Comparison of ENCODE assay signal across 24 cellular contexts in genomic region chr19:46994141-46994686, GRCh38. TPM values are rescaled to one million over a fixed set of nuclear protein-coding genes. Genes with fewer than 3 reads are reported as not detected.
"Had no signal": no experiment of that assay in that cellular context is flagged by ENCODE, and none has a peak within 500 bp of the region (broad histone marks: within the 10 kb centered on the region; RNA-seq: fewer than 3 reads in every experiment).

No MANE protein-coding gene starts in this region.

- H3K27ac ChIP-seq: ascending aorta, KMS-11, Peyer's patch, VCaP had no signal

- H3K4me2 ChIP-seq: KMS-11 had no signal

- H3K4me3 Mint-ChIP-seq: activated CD4-positive, alpha-beta memory T cell treated with anti-CD3 and anti-CD28 coated beads for 36 hours; activated CD4-positive, alpha-beta T cell treated with anti-CD3 and anti-CD28 coated beads, Interleukin-2, amount 10 ng/mL, durations not matched to agents 7 days and 5 days; activated naive CD8-positive, alpha-beta T cell treated with anti-CD3 and anti-CD28 coated beads, Interleukin-2, amount 50 U/mL, for 24 hours; activated T-cell treated with anti-CD3 and anti-CD28 coated beads, Interleukin-2, amount 50 U/mL, for 4 hours; IgD-negative memory B cell had no signal

- H3K9ac ChIP-seq: KMS-11 had no signal

- H3K36me3 Mint-ChIP-seq: activated naive CD4-positive, alpha-beta T cell treated with anti-CD3 and anti-CD28 coated beads, Interleukin-2, amount 50 U/mL, for 72 hours; IgD-negative memory B cell had no signal

- H3K9me3 ChIP-seq: ascending aorta, body of pancreas, Peyer's patch had no signal

- H3K27me3 ChIP-seq: ascending aorta, body of pancreas, Peyer's patch had no signal

- H3K4me3 ChIP-seq: ascending aorta, body of pancreas, Peyer's patch had no signal

- H3K9me3 Mint-ChIP-seq: activated CD4-positive, alpha-beta memory T cell treated with anti-CD3 and anti-CD28 coated beads for 36 hours; activated CD4-positive, alpha-beta T cell treated with anti-CD3 and anti-CD28 coated beads, Interleukin-2, amount 10 ng/mL, durations not matched to agents 7 days and 5 days; activated naive CD4-positive, alpha-beta T cell treated with anti-CD3 and anti-CD28 coated beads, Interleukin-2, amount 50 U/mL, for 72 hours; activated naive CD8-positive, alpha-beta T cell treated with anti-CD3 and anti-CD28 coated beads, Interleukin-2, amount 50 U/mL, for 24 hours; activated T-cell treated with anti-CD3 and anti-CD28 coated beads, Interleukin-2, amount 50 U/mL, for 4 hours; IgD-negative memory B cell had no signal

- DNase-seq: activated CD4-positive, alpha-beta memory T cell treated with anti-CD3 and anti-CD28 coated beads for 36 hours; activated CD4-positive, alpha-beta T cell treated with anti-CD3 and anti-CD28 coated beads, Interleukin-2, amount 10 ng/mL, durations not matched to agents 7 days and 5 days; activated CD4-positive, CD25-positive, alpha-beta regulatory T cell; activated CD8-positive, alpha-beta memory T cell treated with anti-CD3 and anti-CD28 coated beads for 24 hours; activated effector memory CD4-positive, alpha-beta T cell treated with anti-CD3 and anti-CD28 coated beads, Interleukin-2, amount 50 U/mL, for 16 hours; activated naive CD4-positive, alpha-beta T cell treated with Interleukin-2 at 50 U/mL for 16 hours; activated naive CD8-positive, alpha-beta T cell treated with anti-CD3 and anti-CD28 coated beads, Interleukin-2, amount 50 U/mL, for 24 hours; activated T-cell treated with anti-CD3 and anti-CD28 coated beads, Interleukin-2, amount 50 U/mL, for 4 hours; amniotic stem cell; body of pancreas; NCI-H1092; NCI-H1417; NCI-H1694 treated with DMSO at 0.1 percent for 48 hours; NCI-H2029 treated with DMSO at 0.1 percent for 48 hours; NCI-H510A treated with DMSO at 0.1 percent for 48 hours; NCI-H69; NK-92 treated with Interleukin-12 subunit alpha and Interleukin-12 subunit beta, amount 100 ng/mL, for 24 hours; SIG-M5 had no signal

- ATAC-seq: activated naive CD4-positive, alpha-beta T cell treated with anti-CD3 and anti-CD28 coated beads, Interleukin-2, amount 50 U/mL, for 72 hours; activated naive CD8-positive, alpha-beta T cell treated with anti-CD3 and anti-CD28 coated beads, Interleukin-2, amount 50 U/mL, for 24 hours; activated T-cell treated with anti-CD3 and anti-CD28 coated beads, Interleukin-2, amount 50 U/mL, for 4 hours; body of pancreas had no signal

- H3K27me3 Mint-ChIP-seq: activated CD4-positive, alpha-beta memory T cell treated with anti-CD3 and anti-CD28 coated beads for 36 hours; activated CD4-positive, alpha-beta T cell treated with anti-CD3 and anti-CD28 coated beads, Interleukin-2, amount 10 ng/mL, durations not matched to agents 7 days and 5 days; activated naive CD8-positive, alpha-beta T cell treated with anti-CD3 and anti-CD28 coated beads, Interleukin-2, amount 50 U/mL, for 24 hours; IgD-negative memory B cell had no signal

- H3K27ac Mint-ChIP-seq: activated CD4-positive, alpha-beta memory T cell treated with anti-CD3 and anti-CD28 coated beads for 36 hours; activated CD4-positive, alpha-beta T cell treated with anti-CD3 and anti-CD28 coated beads, Interleukin-2, amount 10 ng/mL, durations not matched to agents 7 days and 5 days; activated naive CD4-positive, alpha-beta T cell treated with anti-CD3 and anti-CD28 coated beads, Interleukin-2, amount 50 U/mL, for 72 hours; activated naive CD8-positive, alpha-beta T cell treated with anti-CD3 and anti-CD28 coated beads, Interleukin-2, amount 50 U/mL, for 24 hours had no signal

RNA-seq across cellular contexts. Expression of gene NPAS1, which starts 25.4 kb away (rescaled TPM):
- total RNA-seq: activated CD4-positive, alpha-beta memory T cell treated with anti-CD3 and anti-CD28 coated beads for 36 hours; activated CD4-positive, alpha-beta T cell treated with anti-CD3 and anti-CD28 coated beads, Interleukin-2, amount 10 ng/mL, durations not matched to agents 7 days and 5 days; ascending aorta; body of pancreas; Peyer's patch had no signal
